Comparison of ENCODE assay signal across 1 cellular context in the genomic region with DNA sequence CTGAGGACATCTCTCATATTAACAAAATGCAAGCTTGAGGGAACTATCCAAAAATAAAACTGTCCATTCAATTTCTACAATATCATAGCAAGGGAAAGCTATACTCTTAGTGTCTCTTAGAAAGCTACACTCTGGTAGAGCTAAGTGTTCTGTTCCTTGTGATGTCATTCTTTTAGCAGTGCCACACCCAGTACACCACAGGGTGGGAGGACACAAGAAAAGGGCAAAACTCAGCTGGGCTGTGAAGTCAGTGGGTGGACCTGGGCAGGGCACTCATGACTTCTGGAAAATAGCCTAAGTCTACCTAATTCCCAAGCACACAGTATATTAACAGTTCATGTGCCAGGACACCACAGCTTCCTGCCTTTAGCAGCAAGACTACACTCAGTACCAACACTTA.
TF ChIP-seq lines count a peak whose summit lies in the region.

No MANE protein-coding gene starts in this region.

TF ChIP-seq in WTC11, 78 proteins besides CTCF, POLR2A, EP300 and RAD21 (continued from another document):
- TF ChIP-seq, protein P1, sequence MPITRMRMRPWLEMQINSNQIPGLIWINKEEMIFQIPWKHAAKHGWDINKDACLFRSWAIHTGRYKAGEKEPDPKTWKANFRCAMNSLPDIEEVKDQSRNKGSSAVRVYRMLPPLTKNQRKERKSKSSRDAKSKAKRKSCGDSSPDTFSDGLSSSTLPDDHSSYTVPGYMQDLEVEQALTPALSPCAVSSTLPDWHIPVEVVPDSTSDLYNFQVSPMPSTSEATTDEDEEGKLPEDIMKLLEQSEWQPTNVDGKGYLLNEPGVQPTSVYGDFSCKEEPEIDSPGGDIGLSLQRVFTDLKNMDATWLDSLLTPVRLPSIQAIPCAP (CRISPR knock-in tag; IDR thresholded peaks at IDR 0.05) = no peak
- TF ChIP-seq, protein P2, sequence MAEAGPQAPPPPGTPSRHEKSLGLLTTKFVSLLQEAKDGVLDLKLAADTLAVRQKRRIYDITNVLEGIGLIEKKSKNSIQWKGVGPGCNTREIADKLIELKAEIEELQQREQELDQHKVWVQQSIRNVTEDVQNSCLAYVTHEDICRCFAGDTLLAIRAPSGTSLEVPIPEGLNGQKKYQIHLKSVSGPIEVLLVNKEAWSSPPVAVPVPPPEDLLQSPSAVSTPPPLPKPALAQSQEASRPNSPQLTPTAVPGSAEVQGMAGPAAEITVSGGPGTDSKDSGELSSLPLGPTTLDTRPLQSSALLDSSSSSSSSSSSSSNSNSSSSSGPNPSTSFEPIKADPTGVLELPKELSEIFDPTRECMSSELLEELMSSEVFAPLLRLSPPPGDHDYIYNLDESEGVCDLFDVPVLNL (CRISPR knock-in tag; IDR thresholded peaks at IDR 0.05; ENCODE audit: borderline replicate concordance, low read depth) = no peak
